ENCODE assay signal across 2 cellular contexts in the genomic region with DNA sequence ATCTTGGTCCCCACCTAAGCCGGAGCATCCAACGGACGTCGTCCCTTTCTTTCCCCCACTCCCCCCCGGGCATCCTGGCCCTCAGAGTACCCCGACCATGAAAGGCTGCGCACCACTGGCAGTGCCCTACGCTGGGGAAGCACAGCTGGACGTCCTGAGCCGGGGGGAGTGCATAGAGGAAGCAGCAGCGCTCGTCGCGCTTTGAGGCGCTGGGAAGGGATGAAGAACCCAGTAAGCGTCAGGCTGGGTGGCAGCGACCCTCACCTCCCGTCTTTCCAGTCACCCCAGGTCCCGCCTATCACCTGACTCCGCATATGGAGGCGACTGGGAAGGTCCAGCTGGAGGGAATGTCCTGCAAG.
TF ChIP-seq lines count a peak whose summit lies in the region.

No MANE protein-coding gene starts in this region.

TF ChIP-seq in IMR-90, 13 proteins besides CTCF, POLR2A, EP300 and RAD21:
- TF ChIP-seq, protein P1, sequence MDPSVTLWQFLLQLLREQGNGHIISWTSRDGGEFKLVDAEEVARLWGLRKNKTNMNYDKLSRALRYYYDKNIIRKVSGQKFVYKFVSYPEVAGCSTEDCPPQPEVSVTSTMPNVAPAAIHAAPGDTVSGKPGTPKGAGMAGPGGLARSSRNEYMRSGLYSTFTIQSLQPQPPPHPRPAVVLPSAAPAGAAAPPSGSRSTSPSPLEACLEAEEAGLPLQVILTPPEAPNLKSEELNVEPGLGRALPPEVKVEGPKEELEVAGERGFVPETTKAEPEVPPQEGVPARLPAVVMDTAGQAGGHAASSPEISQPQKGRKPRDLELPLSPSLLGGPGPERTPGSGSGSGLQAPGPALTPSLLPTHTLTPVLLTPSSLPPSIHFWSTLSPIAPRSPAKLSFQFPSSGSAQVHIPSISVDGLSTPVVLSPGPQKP (IDR thresholded peaks at IDR 0.05; ENCODE audit: borderline replicate concordance, low read depth, low read length): no peak
- TF ChIP-seq MAFK (IDR thresholded peaks at IDR 0.05; ENCODE audit: low read depth, low read length): no peak
- TF ChIP-seq SMC3 (IDR thresholded peaks at IDR 0.05; ENCODE audit: low read depth, low read length): no peak
- TF ChIP-seq CHD1 (IDR thresholded peaks at IDR 0.05; ENCODE audit: low read depth, low read length): no peak
- TF ChIP-seq RCOR1 (IDR thresholded peaks at IDR 0.05; ENCODE audit: insufficient replicate concordance, low read length): no peak
- no peak for TF ChIP-seq BHLHE40 (IDR thresholded peaks at IDR 0.05; ENCODE audit: low read depth, low read length)
- no peak for TF ChIP-seq FOS (IDR thresholded peaks at IDR 0.05; ENCODE audit: low read depth, low read length)
- no peak for TF ChIP-seq MXI1 (IDR thresholded peaks at IDR 0.05; ENCODE audit: borderline replicate concordance, low read depth, low read length)
- TF ChIP-seq RFX5 (IDR thresholded peaks at IDR 0.05; ENCODE audit: low read depth, low read length): no peak
- no peak for TF ChIP-seq MAZ (IDR thresholded peaks at IDR 0.05; ENCODE audit: borderline replicate concordance, low read depth, low read length)
- TF ChIP-seq, protein P2, sequence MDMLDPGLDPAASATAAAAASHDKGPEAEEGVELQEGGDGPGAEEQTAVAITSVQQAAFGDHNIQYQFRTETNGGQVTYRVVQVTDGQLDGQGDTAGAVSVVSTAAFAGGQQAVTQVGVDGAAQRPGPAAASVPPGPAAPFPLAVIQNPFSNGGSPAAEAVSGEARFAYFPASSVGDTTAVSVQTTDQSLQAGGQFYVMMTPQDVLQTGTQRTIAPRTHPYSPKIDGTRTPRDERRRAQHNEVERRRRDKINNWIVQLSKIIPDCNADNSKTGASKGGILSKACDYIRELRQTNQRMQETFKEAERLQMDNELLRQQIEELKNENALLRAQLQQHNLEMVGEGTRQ (IDR thresholded peaks at IDR 0.05; ENCODE audit: low read depth, low read length): no peak
- TF ChIP-seq CEBPB (IDR thresholded peaks at IDR 0.05; ENCODE audit: low read depth, low read length): no peak
- TF ChIP-seq NFE2L2 (IDR thresholded peaks at IDR 0.05; ENCODE audit: low read depth, low read length): no peak
TF ChIP-seq in IMR-90: peak in this region for 0.

TF ChIP-seq in HEK293T, 16 proteins besides CTCF, POLR2A, EP300 and RAD21:
- TF ChIP-seq, protein P3, sequence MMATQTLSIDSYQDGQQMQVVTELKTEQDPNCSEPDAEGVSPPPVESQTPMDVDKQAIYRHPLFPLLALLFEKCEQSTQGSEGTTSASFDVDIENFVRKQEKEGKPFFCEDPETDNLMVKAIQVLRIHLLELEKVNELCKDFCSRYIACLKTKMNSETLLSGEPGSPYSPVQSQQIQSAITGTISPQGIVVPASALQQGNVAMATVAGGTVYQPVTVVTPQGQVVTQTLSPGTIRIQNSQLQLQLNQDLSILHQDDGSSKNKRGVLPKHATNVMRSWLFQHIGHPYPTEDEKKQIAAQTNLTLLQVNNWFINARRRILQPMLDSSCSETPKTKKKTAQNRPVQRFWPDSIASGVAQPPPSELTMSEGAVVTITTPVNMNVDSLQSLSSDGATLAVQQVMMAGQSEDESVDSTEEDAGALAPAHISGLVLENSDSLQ (IDR thresholded peaks at IDR 0.05): no peak
- TF ChIP-seq FOXM1 (IDR thresholded peaks at IDR 0.05; ENCODE audit: borderline replicate concordance): no peak
- no peak for TF ChIP-seq SP1 (IDR thresholded peaks at IDR 0.05)
- no peak for TF ChIP-seq L3MBTL2 (conservative IDR thresholded peaks at IDR 0.05)
- no peak for TF ChIP-seq FOXK2 (IDR thresholded peaks at IDR 0.05)
- TF ChIP-seq NFRKB (IDR thresholded peaks at IDR 0.05): no peak
- TF ChIP-seq ARNT (IDR thresholded peaks at IDR 0.05): no peak
- TF ChIP-seq ELF4 (IDR thresholded peaks at IDR 0.05): no peak
- TF ChIP-seq CTBP1 (IDR thresholded peaks at IDR 0.05; ENCODE audit: borderline replicate concordance): no peak
- TF ChIP-seq TARDBP (IDR thresholded peaks at IDR 0.05): no peak
- no peak for TF ChIP-seq BHLHE40 (IDR thresholded peaks at IDR 0.05; ENCODE audit: borderline replicate concordance)
- TF ChIP-seq ZNF384 (IDR thresholded peaks at IDR 0.05): no peak
- TF ChIP-seq FOXA1 (IDR thresholded peaks at IDR 0.05): no peak
- TF ChIP-seq LEF1 (IDR thresholded peaks at IDR 0.05; ENCODE audit: borderline replicate concordance): no peak
- no peak for TF ChIP-seq HDGF (IDR thresholded peaks at IDR 0.05; ENCODE audit: borderline replicate concordance)
- TF ChIP-seq SUZ12 (IDR thresholded peaks at IDR 0.05): no peak
